ENCODE assay signal across 20 cellular contexts in the genomic region with DNA sequence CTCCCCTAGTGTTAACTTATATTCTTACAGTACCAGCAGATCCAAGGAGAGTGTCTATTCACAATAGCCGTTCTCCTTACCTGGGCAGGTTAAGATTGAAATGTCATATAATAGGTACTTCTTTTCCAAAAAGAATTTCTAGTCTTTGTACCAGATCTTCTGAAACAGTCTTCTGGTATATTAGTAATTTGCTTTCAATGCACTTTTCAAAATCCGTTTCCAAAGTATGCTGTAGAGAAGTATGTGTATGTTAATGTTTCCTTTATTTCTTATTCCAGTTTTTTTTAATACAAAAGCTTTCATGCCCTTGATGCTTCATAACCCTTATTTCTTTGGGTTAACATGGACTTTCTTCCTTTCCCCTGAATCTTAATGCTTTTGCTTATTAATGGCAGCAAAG.
"Had no signal": no experiment of that assay in that cellular context is flagged by ENCODE, and none has a peak within 500 bp of the region (broad histone marks: within the 10 kb centered on the region; RNA-seq: fewer than 3 reads in every experiment).

No MANE protein-coding gene starts in this region.

- H3K27me3 ChIP-seq: brain microvascular endothelial cell had no signal

- H3K27ac Mint-ChIP-seq: activated naive CD4-positive, alpha-beta T cell treated with anti-CD3 and anti-CD28 coated beads, Interleukin-2, amount 10 ng/mL, durations not matched to agents 7 days and 5 days; activated naive CD8-positive, alpha-beta T cell treated with anti-CD3 and anti-CD28 coated beads for 36 hours; activated T-helper 2 cell treated with anti-CD3 and anti-CD28 coated beads, Interferon-gamma antibody, Interleukin-2, Interleukin-4, amounts not matched to agents 10 μg/mL and 5 μg/mL and 100 μg/mL, durations not matched to agents 14 hours and 24 hours and 36 hours had no signal

- H3K4me3 ChIP-seq: SK-N-MC had no signal

- ATAC-seq: activated T-cell treated with anti-CD3 and anti-CD28 coated beads, Interleukin-2, amount 50 U/mL, for 72 hours; PC-3 had no signal

- H3K27ac ChIP-seq: brain microvascular endothelial cell, SK-N-MC had no signal

- H3K27me3 Mint-ChIP-seq: activated naive CD4-positive, alpha-beta T cell treated with anti-CD3 and anti-CD28 coated beads, Interleukin-2, amount 10 ng/mL, durations not matched to agents 7 days and 5 days; activated naive CD8-positive, alpha-beta T cell treated with anti-CD3 and anti-CD28 coated beads for 36 hours had no signal

- H3K4me3 Mint-ChIP-seq: activated naive CD4-positive, alpha-beta T cell treated with anti-CD3 and anti-CD28 coated beads, Interleukin-2, amount 10 ng/mL, durations not matched to agents 7 days and 5 days; activated naive CD8-positive, alpha-beta T cell treated with anti-CD3 and anti-CD28 coated beads for 36 hours; activated T-cell treated with anti-CD3 and anti-CD28 coated beads, Interleukin-2, amount 50 U/mL, for 72 hours had no signal

- DNase-seq: activated CD4-positive, alpha-beta T cell treated with anti-CD3 and anti-CD28 coated beads for 48 hours; activated CD4-positive, alpha-beta T cell treated with anti-CD3 and anti-CD28 coated beads, Interleukin-2, amount 50 U/mL, for 48 hours; activated CD4-positive, CD25-positive, alpha-beta regulatory T cell treated with anti-CD3 and anti-CD28 coated beads, Interleukin-2, amount 50 U/mL, for 72 hours; activated CD8-positive, alpha-beta memory T cell treated with anti-CD3 and anti-CD28 coated beads for 24 hours; activated gamma-delta T cell treated with Interleukin-2 at 50 U/mL for 16 hours; activated naive CD4-positive, alpha-beta T cell treated with anti-CD3 and anti-CD28 coated beads, Interleukin-2, amount 10 ng/mL, durations not matched to agents 7 days and 5 days; activated naive CD8-positive, alpha-beta T cell treated with anti-CD3 and anti-CD28 coated beads for 36 hours; activated T-cell treated with anti-CD3 and anti-CD28 coated beads, Interleukin-2, amount 50 U/mL, for 72 hours; brain microvascular endothelial cell; cerebellar nuclear complex; NCI-H1105 treated with DMSO at 0.1 percent for 48 hours; NCI-H1436 treated with DMSO at 0.1 percent for 48 hours; NCI-H187; NCI-H2081; NCI-H510A treated with DMSO at 0.1 percent for 48 hours; PC-3; SIG-M5; SW 1271 had no signal

- H3K9me3 Mint-ChIP-seq: activated naive CD4-positive, alpha-beta T cell treated with anti-CD3 and anti-CD28 coated beads, Interleukin-2, amount 10 ng/mL, durations not matched to agents 7 days and 5 days; activated naive CD8-positive, alpha-beta T cell treated with anti-CD3 and anti-CD28 coated beads for 36 hours; activated T-cell treated with anti-CD3 and anti-CD28 coated beads, Interleukin-2, amount 50 U/mL, for 72 hours; activated T-helper 2 cell treated with anti-CD3 and anti-CD28 coated beads, Interferon-gamma antibody, Interleukin-2, Interleukin-4, amounts not matched to agents 10 μg/mL and 5 μg/mL and 100 μg/mL, durations not matched to agents 14 hours and 24 hours and 36 hours had no signal
